ENCODE assay signal across 36 cellular contexts in the genomic region with DNA sequence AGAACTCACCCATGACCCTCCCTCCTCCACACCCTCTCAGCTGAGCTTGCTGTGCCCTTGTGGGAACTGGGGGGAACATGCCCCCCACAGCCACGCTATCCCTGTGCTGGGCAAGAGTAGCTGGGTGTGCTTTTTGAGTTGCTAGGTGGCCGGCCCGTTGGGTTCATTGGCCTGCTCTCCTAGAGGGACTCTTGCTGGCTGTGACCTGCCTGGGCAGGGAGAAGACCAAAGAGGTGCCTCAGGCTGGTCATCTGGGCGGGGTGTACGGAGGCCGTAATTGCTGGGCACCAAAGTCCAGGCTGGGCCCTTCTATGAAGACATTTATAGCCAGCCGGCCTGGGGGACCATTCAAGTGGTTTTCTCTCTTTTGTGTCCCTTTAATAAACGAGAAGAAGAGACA.
"Had no signal": no experiment of that assay in that cellular context is flagged by ENCODE, and none has a peak within 500 bp of the region (broad histone marks: within the 10 kb centered on the region; RNA-seq: fewer than 3 reads in every experiment).

No MANE protein-coding gene starts in this region.

- H3K4me3 ChIP-seq: Peyer's patch had no signal

- H3K27me3 ChIP-seq: Peyer's patch had no signal

- ATAC-seq: activated CD4-positive, alpha-beta T cell treated with anti-CD3 and anti-CD28 coated beads for 36 hours; activated CD8-positive, alpha-beta memory T cell treated with anti-CD3 and anti-CD28 coated beads, Interleukin-2, amount 10 ng/mL, durations not matched to agents 7 days and 5 days; activated T-cell treated with anti-CD3 and anti-CD28 coated beads, Interleukin-2, amount 50 U/mL, for 72 hours; activated T-helper 17 cell treated with anti-CD3 and anti-CD28 coated beads, Interleukin-2, amount 50 U/mL, for 72 hours; PC-3; SK-N-SH treated with all-trans-retinoic acid at 6 μM for 48 hours; T-cell; T-helper 17 cell had no signal

- H3K36me3 ChIP-seq: brain microvascular endothelial cell, Peyer's patch, WERI-Rb-1 had no signal

- H3K27ac ChIP-seq: brain microvascular endothelial cell, Peyer's patch, WERI-Rb-1 had no signal

- DNase-seq: activated CD4-positive, alpha-beta memory T cell treated with anti-CD3 and anti-CD28 coated beads for 36 hours; activated CD4-positive, alpha-beta T cell treated with anti-CD3 and anti-CD28 coated beads for 36 hours; activated CD4-positive, alpha-beta T cell treated with anti-CD3 and anti-CD28 coated beads, Interleukin-2, amount 50 U/mL, for 1 hour; activated CD4-positive, CD25-positive, alpha-beta regulatory T cell; activated CD8-positive, alpha-beta memory T cell treated with anti-CD3 and anti-CD28 coated beads, Interleukin-2, amount 10 ng/mL, durations not matched to agents 7 days and 5 days; activated effector memory CD4-positive, alpha-beta T cell treated with anti-CD3 and anti-CD28 coated beads, Interleukin-2, amount 50 U/mL, for 16 hours; activated naive CD4-positive, alpha-beta T cell; activated naive CD4-positive, alpha-beta T cell treated with anti-CD3 and anti-CD28 coated beads, Interleukin-2, amount 50 U/mL, for 16 hours; activated naive CD8-positive, alpha-beta T cell treated with anti-CD3 and anti-CD28 coated beads for 36 hours; activated T-cell treated with anti-CD3 and anti-CD28 coated beads, Interleukin-2, amount 50 U/mL, for 1 hour; activated T-cell treated with anti-CD3 and anti-CD28 coated beads, Interleukin-2, amount 50 U/mL, for 72 hours; amniotic stem cell; aorta; brain microvascular endothelial cell; central memory CD4-positive, alpha-beta T cell; NCI-H1092 treated with DMSO at 0.1 percent for 48 hours; NCI-H1417; NCI-H146; NCI-H187; NCI-H2029 treated with DMSO at 0.1 percent for 48 hours; NCI-H2107; NCI-H2171; NCI-H510A; NCI-H526; NCI-H748 treated with DMSO at 0.1 percent for 48 hours; NK-92 treated with Interleukin-12 subunit alpha and Interleukin-12 subunit beta, amount 100 ng/mL, for 24 hours; PC-3; Peyer's patch; RPMI8226; SIG-M5; T-cell; T-helper 17 cell; T-helper 9 cell; WERI-Rb-1 had no signal

- H3K9me3 ChIP-seq: Peyer's patch had no signal

- H3K9me3 Mint-ChIP-seq: activated CD4-positive, alpha-beta memory T cell treated with anti-CD3 and anti-CD28 coated beads for 36 hours; activated naive CD8-positive, alpha-beta T cell treated with anti-CD3 and anti-CD28 coated beads for 36 hours; activated T-cell treated with anti-CD3 and anti-CD28 coated beads, Interleukin-2, amount 50 U/mL, for 72 hours had no signal

- H3K4me1 Mint-ChIP-seq: activated CD4-positive, alpha-beta T cell treated with anti-CD3 and anti-CD28 coated beads for 36 hours; activated CD8-positive, alpha-beta memory T cell treated with anti-CD3 and anti-CD28 coated beads, Interleukin-2, amount 10 ng/mL, durations not matched to agents 7 days and 5 days; activated naive CD8-positive, alpha-beta T cell treated with anti-CD3 and anti-CD28 coated beads for 36 hours; activated T-helper 17 cell treated with anti-CD3 and anti-CD28 coated beads, Interleukin-2, amount 50 U/mL, for 72 hours; T-cell had no signal

- H3K4me3 Mint-ChIP-seq: activated CD4-positive, alpha-beta memory T cell treated with anti-CD3 and anti-CD28 coated beads for 36 hours; activated CD4-positive, alpha-beta T cell treated with anti-CD3 and anti-CD28 coated beads for 36 hours; activated CD8-positive, alpha-beta memory T cell treated with anti-CD3 and anti-CD28 coated beads, Interleukin-2, amount 10 ng/mL, durations not matched to agents 7 days and 5 days; activated naive CD8-positive, alpha-beta T cell treated with anti-CD3 and anti-CD28 coated beads for 36 hours; activated T-cell treated with anti-CD3 and anti-CD28 coated beads, Interleukin-2, amount 50 U/mL, for 72 hours; activated T-helper 17 cell treated with anti-CD3 and anti-CD28 coated beads, Interleukin-2, amount 50 U/mL, for 72 hours; T-cell; T-helper 17 cell had no signal

- H3K27ac Mint-ChIP-seq: activated CD4-positive, alpha-beta memory T cell treated with anti-CD3 and anti-CD28 coated beads for 36 hours; activated CD4-positive, alpha-beta T cell treated with anti-CD3 and anti-CD28 coated beads for 36 hours; activated CD8-positive, alpha-beta memory T cell treated with anti-CD3 and anti-CD28 coated beads, Interleukin-2, amount 10 ng/mL, durations not matched to agents 7 days and 5 days; activated naive CD8-positive, alpha-beta T cell treated with anti-CD3 and anti-CD28 coated beads for 36 hours; activated T-cell treated with anti-CD3 and anti-CD28 coated beads, Interleukin-2, amount 50 U/mL, for 72 hours; activated T-helper 17 cell treated with anti-CD3 and anti-CD28 coated beads, Interleukin-2, amount 50 U/mL, for 72 hours; T-cell; T-helper 17 cell had no signal

- H3K4me1 ChIP-seq: Peyer's patch had no signal

- H3K36me3 Mint-ChIP-seq: activated CD4-positive, alpha-beta memory T cell treated with anti-CD3 and anti-CD28 coated beads for 36 hours; activated CD8-positive, alpha-beta memory T cell treated with anti-CD3 and anti-CD28 coated beads, Interleukin-2, amount 10 ng/mL, durations not matched to agents 7 days and 5 days; activated naive CD8-positive, alpha-beta T cell treated with anti-CD3 and anti-CD28 coated beads for 36 hours; T-cell had no signal
